In the genomic region with DNA sequence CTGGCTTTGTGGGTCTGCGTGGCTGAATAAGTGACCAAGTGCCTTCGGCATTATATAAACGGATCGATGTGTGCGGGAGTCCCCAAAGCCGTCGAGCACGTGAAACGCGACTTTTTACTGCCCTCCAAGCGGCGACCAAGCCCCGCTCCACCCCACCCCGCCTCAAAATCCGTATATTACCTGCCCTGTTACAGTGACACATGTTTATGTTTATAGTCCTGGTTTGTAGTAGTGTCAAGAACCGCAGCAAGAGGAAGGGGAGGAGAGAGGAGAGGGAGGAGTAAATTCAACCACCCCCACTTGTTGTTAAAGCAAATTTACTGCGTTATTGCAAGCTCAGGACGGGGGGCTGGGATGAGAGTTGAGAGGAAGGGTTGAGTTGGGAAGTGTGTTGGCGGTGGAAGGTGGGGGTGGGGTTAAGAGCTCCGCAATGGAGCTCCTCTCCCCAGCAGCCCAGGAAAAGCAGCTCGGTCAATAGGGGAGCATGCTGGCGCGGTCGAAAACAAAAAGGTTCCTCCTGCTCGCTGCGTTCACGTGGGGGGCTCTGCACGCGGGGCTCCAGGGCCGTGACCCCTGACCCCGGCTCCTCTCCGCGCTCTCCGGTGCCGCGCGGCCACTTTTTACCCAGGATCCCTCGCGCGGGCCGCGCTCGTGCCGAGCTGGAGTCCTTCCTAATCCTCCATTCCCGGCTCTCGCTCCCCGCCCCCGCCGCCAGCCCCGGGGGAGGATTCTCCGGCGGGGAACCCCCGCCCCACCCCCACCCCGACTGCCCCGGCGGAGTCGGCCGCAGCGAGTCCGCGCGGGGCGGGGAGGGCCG, we compare ENCODE assay signal across 8 cellular contexts. TPM values are rescaled to one million over a fixed set of nuclear protein-coding genes. Genes with fewer than 3 reads are reported as not detected.
DNase-seq lines count a peak whose midpoint lies in the region; ATAC-seq and TF ChIP-seq lines count a peak whose summit lies in the region.

A gene (minus strand): TSS at position 316 of the 817 bp plus-strand sequence. CDS start 7,860 bp downstream, outside the sequence.

- peak within 1 kb of the TSS; percentile 87 for H3K4me3 Mint-ChIP-seq in CD8-positive, alpha-beta T cell
- H3K4me3 Mint-ChIP-seq in stimulated activated naive CD8-positive, alpha-beta T cell treated with anti-CD3 and anti-CD28 coated beads, Interleukin-15, amount 100 ng/mL, for 72 hours, result peak within 1 kb of the TSS; percentile 92 to 97

- no peak for TF ChIP-seq CTCF in CD8-positive, alpha-beta T cell (IDR thresholded peaks at IDR 0.05)

- DNase-seq in CD8-positive, alpha-beta T cell, result peak; percentile 13 to 70 (median 41)
- no peak for DNase-seq in NT2/D1 (ENCODE audit: low read depth, low spot score)
- DNase-seq in activated T-cell treated with anti-CD3 and anti-CD28 coated beads, Interleukin-2, amount 50 U/mL, for 1 hour, result peak; percentile 62
- peak; percentile 50 to 69 for DNase-seq in stimulated activated naive CD8-positive, alpha-beta T cell treated with anti-CD3 and anti-CD28 coated beads, Interleukin-15, amount 100 ng/mL, for 72 hours

- no peaks in the 10 kb centered on the region for H3K9me3 ChIP-seq in CD8-positive, alpha-beta T cell (ENCODE audit: low read length)
- H3K9me3 ChIP-seq in HUES64 (ENCODE audit: insufficient read depth, low read depth, low read length), result no peaks in the 10 kb centered on the region
- H3K9me3 ChIP-seq in NT2/D1 (ENCODE audit: insufficient read depth, low read length), result no peaks in the 10 kb centered on the region
- no peaks in the 10 kb centered on the region for H3K9me3 ChIP-seq in esophagus (ENCODE audit: control insufficient read depth in 2 of 2, insufficient read depth in 1 of 2, low read depth in 1 of 2, low read length in 1 of 2)
- no peaks in the 10 kb centered on the region for H3K9me3 ChIP-seq in mucosa of rectum (ENCODE audit: control insufficient read depth in 2 of 2, low read length in 2 of 2)

- peaks cover 4% of the 10 kb centered on the region for H3K36me3 Mint-ChIP-seq in CD8-positive, alpha-beta T cell

- H3K27me3 Mint-ChIP-seq in CD8-positive, alpha-beta T cell (ENCODE audit: low read depth), result peaks cover 39% of the 10 kb centered on the region
- peaks cover 56% of the 10 kb centered on the region for H3K27me3 Mint-ChIP-seq in stimulated activated naive CD8-positive, alpha-beta T cell treated with anti-CD3 and anti-CD28 coated beads, Interleukin-15, amount 100 ng/mL, for 72 hours

- peaks cover 25% of the 10 kb centered on the region for H3K4me1 Mint-ChIP-seq in CD8-positive, alpha-beta T cell (ENCODE audit: low read depth)
- peaks cover 27% of the 10 kb centered on the region for H3K4me1 Mint-ChIP-seq in stimulated activated naive CD8-positive, alpha-beta T cell treated with anti-CD3 and anti-CD28 coated beads, Interleukin-15, amount 100 ng/mL, for 72 hours

- intact Hi-C loops in CD8-positive, alpha-beta T cell (cut with DNase I, micrococcal nuclease), result loop anchor here (1.0 to 10.0 kb wide), 3 partner anchors 8 to 1909 kb away; a partner anchor contains a TSS

- H3K9ac ChIP-seq in HUES64 (ENCODE audit: low read depth, low read length) (peak within 1 kb of the TSS; percentile 98), NT2/D1 (ENCODE audit: insufficient read length, low read depth) (peak within 1 kb of the TSS; percentile 96), mucosa of rectum (ENCODE audit: low read depth in 1 of 2, low read length in 2 of 2) (peak within 1 kb of the TSS; percentile 67 to 83)

- POLR2A ChIA-PET in CD8-positive, alpha-beta T cell (lab: Charles Lee), result interaction anchor here (0.6 to 2.6 kb wide), 7 partner anchors 7 to 799 kb away, joined by 3 to 22 read pairs (median 4); no protein-coding TSS in a partner anchor

- peak within 1 kb of the TSS; percentile 70 for H3K4me3 ChIP-seq in CD8-positive, alpha-beta T cell (ENCODE audit: low read depth, low read length)
- peak within 1 kb of the TSS; percentile 74 for H3K4me3 ChIP-seq in HUES64 (ENCODE audit: low read length)
- H3K4me3 ChIP-seq in NT2/D1 (ENCODE audit: insufficient read length, low read depth), result peak within 1 kb of the TSS; percentile 75
- peak within 1 kb of the TSS; percentile 68 to 85 for H3K4me3 ChIP-seq in esophagus (ENCODE audit: low read depth in 1 of 2, low read length in 2 of 2)
- H3K4me3 ChIP-seq in mucosa of rectum (ENCODE audit: low read length in 2 of 2), result peak within 1 kb of the TSS; percentile 80 to 86

- peak; percentile 73 for ATAC-seq in CD8-positive, alpha-beta T cell
- ATAC-seq in GM21367 (IDR thresholded peaks at IDR 0.05; ENCODE audit: unreplicated experiment), result peak; percentile 39
- ATAC-seq in stimulated activated naive CD8-positive, alpha-beta T cell treated with anti-CD3 and anti-CD28 coated beads, Interleukin-15, amount 100 ng/mL, for 72 hours, result peak; percentile 82

- H3K4me1 ChIP-seq in CD8-positive, alpha-beta T cell (ENCODE audit: insufficient read depth, low read length), result peaks cover 15% of the 10 kb centered on the region
- H3K4me1 ChIP-seq in HUES64 (ENCODE audit: insufficient read depth, low read length) (peaks cover 65% of the 10 kb centered on the region), NT2/D1 (ENCODE audit: insufficient read depth, insufficient read length) (no peaks in the 10 kb centered on the region), esophagus (ENCODE audit: control insufficient read depth in 2 of 2, insufficient read depth in 2 of 2, low read length in 1 of 2) (no peaks in the 10 kb centered on the region), mucosa of rectum (ENCODE audit: control insufficient read depth in 2 of 2, insufficient read depth in 2 of 2, low read length in 2 of 2) (peaks cover 9% of the 10 kb centered on the region in 2 donors)

- H3K9me3 Mint-ChIP-seq in CD8-positive, alpha-beta T cell, result no peaks in the 10 kb centered on the region
- H3K9me3 Mint-ChIP-seq in stimulated activated naive CD8-positive, alpha-beta T cell treated with anti-CD3 and anti-CD28 coated beads, Interleukin-15, amount 100 ng/mL, for 72 hours, result no peaks in the 10 kb centered on the region

- peaks cover 28% of the 10 kb centered on the region for H3K27me3 ChIP-seq in CD8-positive, alpha-beta T cell (ENCODE audit: insufficient read depth, low read length)
- H3K27me3 ChIP-seq in HUES64 (ENCODE audit: insufficient read depth, low read length), result no peaks in the 10 kb centered on the region
- H3K27me3 ChIP-seq in NT2/D1 (ENCODE audit: insufficient read depth, insufficient read length), result no peaks in the 10 kb centered on the region
- no peaks in the 10 kb centered on the region for H3K27me3 ChIP-seq in esophagus (ENCODE audit: control insufficient read depth in 1 of 2, insufficient read depth in 2 of 2, low read length in 2 of 2)
- peaks cover 4 to 6% of the 10 kb centered on the region in 2 donors for H3K27me3 ChIP-seq in mucosa of rectum (ENCODE audit: control insufficient read depth in 2 of 2, insufficient read depth in 2 of 2, low read length in 2 of 2)

- WGBS in HUES64, result under 1% methylated on average over 59 of the region's 64 CpGs
- WGBS in esophagus, 2 donors, result 1% methylated on average over 46 to 64 of the region's 64 CpGs

- H3K27ac Mint-ChIP-seq in CD8-positive, alpha-beta T cell, result peak within 1 kb of the TSS; percentile 92
- H3K27ac Mint-ChIP-seq in stimulated activated naive CD8-positive, alpha-beta T cell treated with anti-CD3 and anti-CD28 coated beads, Interleukin-15, amount 100 ng/mL, for 72 hours, result peak within 1 kb of the TSS; percentile 97 to 99

- H3K27ac ChIP-seq in CD8-positive, alpha-beta T cell (ENCODE audit: low read depth, low read length), result peak within 1 kb of the TSS; percentile 31
- peak within 1 kb of the TSS; percentile 100 for H3K27ac ChIP-seq in HUES64 (ENCODE audit: low read depth, low read length)
- peak within 1 kb of the TSS; percentile 95 to 100 for H3K27ac ChIP-seq in esophagus (ENCODE audit: low read depth in 2 of 2, low read length in 1 of 2)
- peak within 1 kb of the TSS; percentile 84 to 90 for H3K27ac ChIP-seq in mucosa of rectum (ENCODE audit: low read depth in 2 of 2, low read length in 2 of 2)

- CTCF ChIA-PET in CD8-positive, alpha-beta T cell (lab: Charles Lee), result interaction anchor here (0.6 to 1.5 kb wide), 3 partner anchors 10 to 818 kb away, joined by 3 to 7 read pairs (median 3); no protein-coding TSS in a partner anchor

- no peaks in the 10 kb centered on the region for H3K36me3 ChIP-seq in CD8-positive, alpha-beta T cell (ENCODE audit: insufficient read depth, low read length)
- H3K36me3 ChIP-seq in HUES64 (ENCODE audit: insufficient read depth, low read length) (no peaks in the 10 kb centered on the region), NT2/D1 (ENCODE audit: insufficient read depth, insufficient read length, low read length) (no peaks in the 10 kb centered on the region), esophagus (ENCODE audit: control insufficient read depth in 2 of 2, insufficient read depth in 2 of 2, low read length in 1 of 2) (no peaks in the 10 kb centered on the region), mucosa of rectum (ENCODE audit: control insufficient read depth in 2 of 2, insufficient read depth in 2 of 2, low read length in 2 of 2) (no peaks in the 10 kb centered on the region)

RNA-seq across cellular contexts. Expression of the gene that starts here (rescaled TPM):
- not detected for total RNA-seq in CD8-positive, alpha-beta T cell
- 7.8 TPM for polyA plus RNA-seq in HUES64 (2013, experiment 1 of 2)
- polyA plus RNA-seq in HUES64 (2013, experiment 2 of 2), result 13.9 TPM
- under 1 TPM; 0.19 to 0.22 TPM for polyA plus RNA-seq in esophagus

Comparison
In these comparisons a context has a peak if more than half of its experiments do, and no peak if none do; other contexts are left out.
1. Peak in DNase-seq, ATAC-seq, H3K4me3 ChIP-seq and H3K27ac ChIP-seq in CD8-positive, alpha-beta T cell; RNA of the gene not detected or under 1 TPM.
2. H3K27ac ChIP-seq: peak in every context shown above with its lines; median percentile 100 in HUES64; 98 in esophagus; 87 in mucosa of rectum; 31 in CD8-positive, alpha-beta T cell.